ENCODE assay signal across 16 cellular contexts in genomic region chr2:180015951-180016709, GRCh38. TPM values are rescaled to one million over a fixed set of nuclear protein-coding genes. Genes with fewer than 3 reads are reported as not detected.
A peak's percentile ranks its signal among the peaks of the same experiment; 100 is the strongest.
DNase-seq lines count a peak whose midpoint lies in the region; ATAC-seq lines count a peak whose summit lies in the region.
"Had no signal": no experiment of that assay in that cellular context is flagged by ENCODE, and none has a peak within 500 bp of the region (broad histone marks: within the 10 kb centered on the region; RNA-seq: fewer than 3 reads in every experiment).

No MANE protein-coding gene starts in this region.

- no peak overlapping the region for H3K4me3 Mint-ChIP-seq in stimulated activated memory B cell treated with anti-CD40 and anti-IgM and Interleukin-4, amounts not matched to agents 10 μg/mL and 1 μg/mL and 100 μg/mL, for 72 hours
- H3K4me3 Mint-ChIP-seq in effector memory CD8-positive, alpha-beta T cell: no peak overlapping the region
- H3K4me3 Mint-ChIP-seq: endodermal cell, memory B cell, WTC11 had no signal

- H3K79me2 ChIP-seq in GM23248 (ENCODE audit: insufficient read depth): no peaks in the 10 kb centered on the region

- H2AFZ ChIP-seq in GM23248: peak overlapping the region; percentile 79

- in situ Hi-C loops in GM23248 (cut with MboI): no loop called here

- no peak overlapping the region for H3K27ac Mint-ChIP-seq in stimulated activated memory B cell treated with anti-CD40 and anti-IgM and Interleukin-4, amounts not matched to agents 10 μg/mL and 1 μg/mL and 100 μg/mL, for 72 hours
- H3K27ac Mint-ChIP-seq in effector memory CD8-positive, alpha-beta T cell: no peak overlapping the region
- H3K27ac Mint-ChIP-seq: endodermal cell, memory B cell, WTC11 had no signal

- H3K27me3 Mint-ChIP-seq in stimulated activated memory B cell treated with anti-CD40 and anti-IgM and Interleukin-4, amounts not matched to agents 10 μg/mL and 1 μg/mL and 100 μg/mL, for 72 hours: peaks cover 21% of the 10 kb centered on the region
- H3K27me3 Mint-ChIP-seq in effector memory CD8-positive, alpha-beta T cell: peaks cover 26 to 45% of the 10 kb centered on the region in 2 donors
- H3K27me3 Mint-ChIP-seq: progenitor cell of endocrine pancreas had no signal

- no peaks in the 10 kb centered on the region for H3K4me1 Mint-ChIP-seq in stimulated activated memory B cell treated with anti-CD40 and anti-IgM and Interleukin-4, amounts not matched to agents 10 μg/mL and 1 μg/mL and 100 μg/mL, for 72 hours
- no peaks in the 10 kb centered on the region for H3K4me1 Mint-ChIP-seq in effector memory CD8-positive, alpha-beta T cell (ENCODE audit: low read depth in 2 of 2)
- H3K4me1 Mint-ChIP-seq: memory B cell had no signal

- DNase-seq in GM23248 (peak; percentile 95), SK-N-MC (ENCODE audit: low read depth, low spot score) (peak; percentile 66), fibroblast of gingiva (ENCODE audit: low read depth) (peak; percentile 85)
- no peak for DNase-seq in stimulated activated CD4-positive, alpha-beta T cell treated with anti-CD3 and anti-CD28 coated beads, Interleukin-4, amount 100 ng/mL, for 4 hours
- DNase-seq in stimulated activated CD4-positive, alpha-beta T cell treated with anti-CD3 and anti-CD28 coated beads, Interleukin-1b, Interleukin-23, amount 100 ng/mL, for 48 hours: no peak
- no peak for DNase-seq in effector memory CD8-positive, alpha-beta T cell
- DNase-seq: activated CD8-positive, alpha-beta memory T cell treated with anti-CD3 and anti-CD28 coated beads, Interleukin-2, amount 50 U/mL, for 48 hours; endodermal cell; NCI-H1105; SHP77 treated with DMSO at 0.1 percent for 48 hours had no signal

- H3K4me2 ChIP-seq in GM23248 (ENCODE audit: unreplicated experiment) (peak overlapping the region; percentile 96), skeletal muscle satellite cell (ENCODE audit: low read length) (peak overlapping the region; percentile 68)

- H3F3A ChIP-seq in GM23248 (ENCODE audit: insufficient read depth): peaks cover 24% of the 10 kb centered on the region

- no peak for ATAC-seq in stimulated activated memory B cell treated with anti-CD40 and anti-IgM and Interleukin-4, amounts not matched to agents 10 μg/mL and 1 μg/mL and 100 μg/mL, for 72 hours
- ATAC-seq in effector memory CD8-positive, alpha-beta T cell (replicated peaks): no peak
- ATAC-seq: GM12878, WTC11 had no signal

- peak overlapping the region; percentile 63 for H3K9ac ChIP-seq in GM23248
- peak overlapping the region; percentile 77 for H3K9ac ChIP-seq in SK-N-MC (ENCODE audit: insufficient read length)
- no peak overlapping the region for H3K9ac ChIP-seq in skeletal muscle satellite cell (ENCODE audit: low read depth, low read length)

- H3K9me2 ChIP-seq in GM23248 (ENCODE audit: insufficient read depth): no peaks in the 10 kb centered on the region

- no peaks in the 10 kb centered on the region for H3K36me3 Mint-ChIP-seq in stimulated activated memory B cell treated with anti-CD40 and anti-IgM and Interleukin-4, amounts not matched to agents 10 μg/mL and 1 μg/mL and 100 μg/mL, for 72 hours
- H3K36me3 Mint-ChIP-seq in effector memory CD8-positive, alpha-beta T cell (ENCODE audit: insufficient read depth): no peaks in the 10 kb centered on the region
- H3K36me3 Mint-ChIP-seq: memory B cell, WTC11 had no signal

- H3K4me3 ChIP-seq in GM23248 (peak overlapping the region; percentile 68), SK-N-MC (peak overlapping the region; percentile 67), skeletal muscle satellite cell (ENCODE audit: low read length) (peak overlapping the region; percentile 22)
- H3K4me3 ChIP-seq: GM12878 had no signal

- WGBS in GM23248 (ENCODE audit: low coverage in 1 of 2, low lambda C conversion rate in 2 of 2, missing lambda C conversion rate in 2 of 2), 2 experiments: 1% methylated on average over 5 of the region's 5 CpGs

- H3K27me3 ChIP-seq in GM23248 (replicated peaks; ENCODE audit: insufficient read depth) (no peaks in the 10 kb centered on the region), skeletal muscle satellite cell (ENCODE audit: control insufficient read depth, insufficient read depth, low read length) (no peaks in the 10 kb centered on the region)

- H4K20me1 ChIP-seq in GM23248 (ENCODE audit: insufficient read depth): no peaks in the 10 kb centered on the region

- H3K9me3 ChIP-seq in GM23248 (ENCODE audit: low read depth): no peaks in the 10 kb centered on the region
- H3K9me3 ChIP-seq in SK-N-MC (ENCODE audit: low read depth, low read length): no peaks in the 10 kb centered on the region
- no peaks in the 10 kb centered on the region for H3K9me3 ChIP-seq in skeletal muscle satellite cell (replicated peaks; ENCODE audit: low read length)

- H3K27ac ChIP-seq in GM23248: peak overlapping the region; percentile 86
- H3K27ac ChIP-seq in SK-N-MC: peak overlapping the region; percentile 99

- H3K36me3 ChIP-seq in GM23248 (ENCODE audit: low read depth): no peaks in the 10 kb centered on the region
- H3K36me3 ChIP-seq in SK-N-MC (ENCODE audit: insufficient read depth, low read length): no peaks in the 10 kb centered on the region
- H3K36me3 ChIP-seq in skeletal muscle satellite cell (ENCODE audit: insufficient read depth, low read length): no peaks in the 10 kb centered on the region

- H3K4me1 ChIP-seq in GM23248 (ENCODE audit: insufficient read depth) (peaks cover 38% of the 10 kb centered on the region), skeletal muscle satellite cell (ENCODE audit: control insufficient read depth, insufficient read depth, low read length) (peaks cover 37% of the 10 kb centered on the region)

- H3K9me3 Mint-ChIP-seq in stimulated activated memory B cell treated with anti-CD40 and anti-IgM and Interleukin-4, amounts not matched to agents 10 μg/mL and 1 μg/mL and 100 μg/mL, for 72 hours: no peaks in the 10 kb centered on the region
- H3K9me3 Mint-ChIP-seq in effector memory CD8-positive, alpha-beta T cell: no peaks in the 10 kb centered on the region
- H3K9me3 Mint-ChIP-seq: endodermal cell, memory B cell had no signal

RNA-seq across cellular contexts. Expression of gene CWC22, which starts 9.0 kb away (rescaled TPM):
- 12.4 and 17.3 TPM in 2 replicates for total RNA-seq in GM23248 (2014; rRNA removed; shearing (Covaris generic))
- 21.0 and 21.6 TPM in 2 replicates for polyA plus RNA-seq in GM23248 (2016; fragmentation: Nextera tagmentation; extraction: Ambion mirVana)
- 15.5 and 16.0 TPM in 2 replicates for total RNA-seq in skeletal muscle satellite cell (2012; rRNA removed)

Comparison
In these comparisons a context has a peak if more than half of its experiments do, and no peak if none do; other contexts are left out.
1. DNase-seq: peak in GM23248 (single experiment), SK-N-MC (single experiment) and fibroblast of gingiva (single experiment); none in stimulated activated CD4-positive, alpha-beta T cell treated with anti-CD3 and anti-CD28 coated beads, Interleukin-4, amount 100 ng/mL, for 4 hours (0 of 2), stimulated activated CD4-positive, alpha-beta T cell treated with anti-CD3 and anti-CD28 coated beads, Interleukin-1b, Interleukin-23, amount 100 ng/mL, for 48 hours (single experiment) and effector memory CD8-positive, alpha-beta T cell (0 of 3).
2. Peak in every context shown above with its lines, with median percentiles within 50 percentile points of each other: H3K4me3 ChIP-seq.